ENCODE assay signal across 1 cellular context in genomic region chr9:2874001-2874750, GRCh38.
TF ChIP-seq lines count a peak whose summit lies in the region.

No MANE protein-coding gene starts in this region.

TF ChIP-seq in GM12878, 131 proteins besides CTCF, POLR2A, EP300 and RAD21:
- TF ChIP-seq HDGF (IDR thresholded peaks at IDR 0.05) (no peak), SMAD1 (IDR thresholded peaks at IDR 0.05; ENCODE audit: low read depth, partially characterized antibody) (no peak), ZNF207 (IDR thresholded peaks at IDR 0.05; ENCODE audit: borderline replicate concordance) (no peak), NBN (IDR thresholded peaks at IDR 0.05) (no peak), RELB (IDR thresholded peaks at IDR 0.05; ENCODE audit: low read depth) (no peak)
